ENCODE assay signal across 8 cellular contexts in the genomic region with DNA sequence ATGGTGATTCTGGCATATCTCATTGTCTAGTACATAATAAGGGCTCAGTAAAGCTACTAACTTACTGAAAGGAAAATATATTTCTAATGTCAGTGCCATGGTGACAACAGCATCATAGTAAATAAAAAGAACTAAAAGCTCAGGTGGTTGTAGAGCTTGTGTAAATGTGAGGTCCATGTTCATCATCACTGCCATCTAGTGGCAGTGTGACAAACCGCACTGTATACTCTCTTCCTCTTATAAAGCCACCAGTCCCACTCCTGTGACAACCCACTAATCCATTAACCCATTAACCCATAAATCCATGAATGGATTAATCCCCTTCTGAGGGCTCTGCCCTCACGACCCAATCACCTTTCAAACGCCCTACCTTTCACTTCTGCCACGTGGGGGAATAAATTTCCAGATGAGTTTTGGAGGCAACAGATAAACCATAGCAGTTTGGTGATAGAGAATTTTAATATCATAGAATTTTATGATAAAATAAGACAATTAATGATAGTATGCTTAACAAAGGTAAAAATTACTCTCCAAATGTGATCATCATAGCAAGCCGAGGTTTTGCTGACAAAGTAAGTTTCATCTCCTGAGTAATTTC.
A peak's percentile ranks its signal among the peaks of the same experiment; 100 is the strongest.
DNase-seq lines count a peak whose midpoint lies in the region; ATAC-seq lines count a peak whose summit lies in the region.

No MANE protein-coding gene starts in this region.

- H3K4me3 ChIP-seq in NT2/D1 (ENCODE audit: insufficient read length, low read depth), result no peak overlapping the region

- H3K27ac Mint-ChIP-seq in activated naive CD4-positive, alpha-beta T cell treated with anti-CD3 and anti-CD28 coated beads, Interleukin-2, amount 50 U/mL, for 72 hours, result no peak overlapping the region

- DNase-seq in GDM1 (lab: John Stamatoyannopoulos, UW) (peak; percentile 32), NT2/D1 (ENCODE audit: low read depth, low spot score) (peak; percentile 38), left ventricle myocardium superior (no peak), sciatic nerve (ENCODE audit: low spot score) (peak; percentile 62), T1000 (lab: John Stamatoyannopoulos, UW) (no peak)
- peak in 1 of 2 donors; percentile 4 for DNase-seq in activated naive CD4-positive, alpha-beta T cell treated with anti-CD3 and anti-CD28 coated beads, Interleukin-2, amount 50 U/mL, for 72 hours (ENCODE audit: low spot score in 2 of 2)

- ATAC-seq in GM21381 (IDR thresholded peaks at IDR 0.05; ENCODE audit: unreplicated experiment) (peak; percentile 84), HG03565 (IDR thresholded peaks at IDR 0.05; ENCODE audit: unreplicated experiment) (peak; percentile 98), left ventricle myocardium superior (peak; percentile 66), sciatic nerve (peak; percentile 76)
- peak; percentile 62 to 71 for ATAC-seq in activated naive CD4-positive, alpha-beta T cell treated with anti-CD3 and anti-CD28 coated beads, Interleukin-2, amount 50 U/mL, for 72 hours

- intact Hi-C loops in left ventricle myocardium superior (cut with micrococcal nuclease) (loop anchor here (10.0 kb wide), 1 partner anchor 216 kb away; no protein-coding TSS in a partner anchor), sciatic nerve (cut with DNase I) (no loop called here)

- H3K9ac ChIP-seq in NT2/D1 (ENCODE audit: insufficient read length, low read depth), result no peak overlapping the region

- H3K27me3 ChIP-seq in NT2/D1 (ENCODE audit: insufficient read depth, insufficient read length), result no peaks in the 10 kb centered on the region

- no peaks in the 10 kb centered on the region for H3K36me3 Mint-ChIP-seq in activated naive CD4-positive, alpha-beta T cell treated with anti-CD3 and anti-CD28 coated beads, Interleukin-2, amount 50 U/mL, for 72 hours

- no peaks in the 10 kb centered on the region for H3K4me1 ChIP-seq in NT2/D1 (ENCODE audit: insufficient read depth, insufficient read length)

- no peaks in the 10 kb centered on the region for H3K9me3 Mint-ChIP-seq in activated naive CD4-positive, alpha-beta T cell treated with anti-CD3 and anti-CD28 coated beads, Interleukin-2, amount 50 U/mL, for 72 hours

- H3K9me3 ChIP-seq in NT2/D1 (ENCODE audit: insufficient read depth, low read length), result 0 out of 2 replicates have a peak, but pooled peaks cover under 1% of the 10 kb centered on the region

- H3K36me3 ChIP-seq in NT2/D1 (ENCODE audit: insufficient read depth, insufficient read length, low read length), result no peaks in the 10 kb centered on the region

Comparison
In these comparisons a context has a peak if more than half of its experiments do, and no peak if none do; other contexts are left out.
1. DNase-seq: peak in GDM1 (single experiment), NT2/D1 (single experiment) and sciatic nerve (single experiment); none in left ventricle myocardium superior (single experiment) and T1000 (single experiment).
2. Peak in every context shown above with its lines, with median percentiles within 50 percentile points of each other: ATAC-seq.